In genomic region chr4:55321707-55322264, GRCh38 we compare ENCODE assay signal across 8 cellular contexts. TPM values are rescaled to one million over a fixed set of nuclear protein-coding genes. Genes with fewer than 3 reads are reported as not detected.
DNase-seq lines count a peak whose midpoint lies in the region; ATAC-seq and TF ChIP-seq lines count a peak whose summit lies in the region.

No MANE protein-coding gene starts in this region.

- H3K27ac ChIP-seq in Panc1 (ENCODE audit: low read length) (no peak overlapping the region), left ventricle myocardium inferior (replicated peaks) (no peak overlapping the region), gastrocnemius medialis (no peak overlapping the region)

- H3K27me3 ChIP-seq in Panc1 (ENCODE audit: control insufficient read depth, insufficient read depth, low read length) (no peaks in the 10 kb centered on the region), left ventricle myocardium inferior (ENCODE audit: low read depth) (no peaks in the 10 kb centered on the region), gastrocnemius medialis (no peaks in the 10 kb centered on the region)

- H3K4me3 ChIP-seq in Panc1 (ENCODE audit: low read depth in 2 of 2, low read length in 2 of 2) (no peak overlapping the region), left ventricle myocardium inferior (no peak overlapping the region), gastrocnemius medialis (no peak overlapping the region)

- POLR2A ChIA-PET in GM10248 (lab: Yijun Ruan, JAX), result no interaction called here
- POLR2A ChIA-PET in Panc1 (lab: Charles Lee), result no interaction called here
- POLR2A ChIA-PET in activated naive CD8-positive, alpha-beta T cell treated with anti-CD3 and anti-CD28 coated beads, Interleukin-2, amount 10 ng/mL, durations not matched to agents 7 days and 5 days (lab: Charles Lee), result no interaction called here

- CTCF ChIA-PET in GM10248 (lab: Yijun Ruan, JAX) (interaction anchor here (0.7 to 4.0 kb wide), 10 partner anchors 8 to 352 kb away, joined by 3 to 33 read pairs (median 6); partner anchors contain the start of gene SRD5A3), Panc1 (lab: Charles Lee) (interaction anchor here (0.7 to 0.9 kb wide), 2 partner anchors 270 to 351 kb away, joined by 3 to 5 read pairs; no protein-coding TSS in a partner anchor)

- no peaks in the 10 kb centered on the region for H3K9me3 Mint-ChIP-seq in activated naive CD8-positive, alpha-beta T cell treated with anti-CD3 and anti-CD28 coated beads, Interleukin-2, amount 10 ng/mL, durations not matched to agents 7 days and 5 days

- no peaks in the 10 kb centered on the region for H3K36me3 Mint-ChIP-seq in activated naive CD8-positive, alpha-beta T cell treated with anti-CD3 and anti-CD28 coated beads, Interleukin-2, amount 10 ng/mL, durations not matched to agents 7 days and 5 days

- H3K36me3 ChIP-seq in Panc1 (ENCODE audit: control insufficient read depth, insufficient read depth, low read length) (no peaks in the 10 kb centered on the region), left ventricle myocardium inferior (no peaks in the 10 kb centered on the region), gastrocnemius medialis (no peaks in the 10 kb centered on the region)

- in situ Hi-C loops in Panc1 (cut with HindIII; ENCODE audit: low pct_unique_long_range_greater_than_20kb, low sequenced_read_pairs), result no loop called here
- in situ Hi-C loops in gastrocnemius medialis (cut with MboI; ENCODE audit: low sequenced_read_pairs in 4 of 4), result loop anchor here in 3 of 4 donors (10.0 to 25.0 kb wide), 3 partner anchors 309 to 347 kb away; no protein-coding TSS in a partner anchor

- BruUV-seq in Panc1 (replicated peaks; lab: Mats Ljungman, UMichigan), result no TSS peak

- no peak overlapping the region for H3K27ac Mint-ChIP-seq in activated naive CD8-positive, alpha-beta T cell treated with anti-CD3 and anti-CD28 coated beads, Interleukin-2, amount 10 ng/mL, durations not matched to agents 7 days and 5 days

- H3K9me3 ChIP-seq in Panc1 (ENCODE audit: control insufficient read depth, insufficient read depth, low read depth, low read length) (no peaks in the 10 kb centered on the region), left ventricle myocardium inferior (replicated peaks) (no peaks in the 10 kb centered on the region), gastrocnemius medialis (no peaks in the 10 kb centered on the region)

- peaks cover 11% of the 10 kb centered on the region for H3K4me1 Mint-ChIP-seq in activated naive CD8-positive, alpha-beta T cell treated with anti-CD3 and anti-CD28 coated beads, Interleukin-2, amount 10 ng/mL, durations not matched to agents 7 days and 5 days

- no peak overlapping the region for H3K4me3 Mint-ChIP-seq in activated naive CD8-positive, alpha-beta T cell treated with anti-CD3 and anti-CD28 coated beads, Interleukin-2, amount 10 ng/mL, durations not matched to agents 7 days and 5 days

- H3K4me1 ChIP-seq in Panc1 (ENCODE audit: control insufficient read depth, insufficient read depth, low read length), result no peaks in the 10 kb centered on the region
- H3K4me1 ChIP-seq in left ventricle myocardium inferior, result peaks cover 20% of the 10 kb centered on the region
- H3K4me1 ChIP-seq in gastrocnemius medialis, result no peaks in the 10 kb centered on the region

- no peak for TF ChIP-seq POLR2A in gastrocnemius medialis (IDR thresholded peaks at IDR 0.05)

- intact Hi-C loops in Panc1 (cut with micrococcal nuclease; ENCODE audit: unreplicated experiment), result loop anchor here (1.0 kb wide), 1 partner anchor 350 kb away; no protein-coding TSS in a partner anchor
- intact Hi-C loops in left ventricle myocardium inferior (cut with micrococcal nuclease), result loop anchor here (5.0 to 10.0 kb wide), 2 partner anchors 324 to 347 kb away; no protein-coding TSS in a partner anchor
- intact Hi-C loops in gastrocnemius medialis (cut with DNase I; ENCODE audit: low total_unique reads), result loop anchor here (5.0 kb wide), 1 partner anchor 349 kb away; no protein-coding TSS in a partner anchor

- TF ChIP-seq CTCF in GM10248 (IDR thresholded peaks at IDR 0.05; ENCODE audit: control extremely low read depth, extremely low read depth, low read depth, missing control alignments), result peak; percentile 45
- peak; percentile 50; the same call in 1 of the 2 replicates for TF ChIP-seq CTCF in Panc1 (IDR thresholded peaks at IDR 0.05)
- TF ChIP-seq CTCF in left ventricle myocardium inferior (IDR thresholded peaks at IDR 0.05; ENCODE audit: borderline replicate concordance), result peak; percentile 77
- peak; percentile 14 to 53 (median 23) for TF ChIP-seq CTCF in gastrocnemius medialis (IDR thresholded peaks at IDR 0.05 in 4 of 5, conservative IDR thresholded peaks at IDR 0.05 in 1 of 5)

- no peaks in the 10 kb centered on the region for H3K27me3 Mint-ChIP-seq in activated naive CD8-positive, alpha-beta T cell treated with anti-CD3 and anti-CD28 coated beads, Interleukin-2, amount 10 ng/mL, durations not matched to agents 7 days and 5 days

- DNase-seq in GM10248 (ENCODE audit: extremely low spot score) (peak; percentile 25), LoVo (ENCODE audit: low spot score) (peak; percentile 68), Panc1 (ENCODE audit: low read depth, low spot score) (peak; percentile 39), left ventricle myocardium inferior (peak; percentile 28), gastrocnemius medialis (peak; percentile 7 to 37)
- DNase-seq in activated naive CD8-positive, alpha-beta T cell treated with anti-CD3 and anti-CD28 coated beads, Interleukin-2, amount 10 ng/mL, durations not matched to agents 7 days and 5 days, result no peak

- ATAC-seq in Panc1, result no peak
- peak; percentile 42 for ATAC-seq in activated naive CD8-positive, alpha-beta T cell treated with anti-CD3 and anti-CD28 coated beads, Interleukin-2, amount 10 ng/mL, durations not matched to agents 7 days and 5 days (ENCODE audit: low read depth)
- ATAC-seq in gastrocnemius medialis, result no peak
- no peak for ATAC-seq in HG02981 (IDR thresholded peaks at IDR 0.05; ENCODE audit: unreplicated experiment)
- no peak for ATAC-seq in GM19463 (IDR thresholded peaks at IDR 0.05; ENCODE audit: unreplicated experiment)

RNA-seq across cellular contexts. Expression of gene SRD5A3, which starts 24.3 kb away (rescaled TPM):
- 17.0 TPM for total RNA-seq in Panc1 (2021; ENCODE audit: unreplicated experiment)
- polyA plus RNA-seq in Panc1 (2012; ENCODE audit: insufficient read length), result 13.3 TPM
- 1 to 10 TPM; 5.9 to 6.0 TPM for total RNA-seq in activated naive CD8-positive, alpha-beta T cell treated with anti-CD3 and anti-CD28 coated beads, Interleukin-2, amount 10 ng/mL, durations not matched to agents 7 days and 5 days
- 6.8 TPM for total RNA-seq in left ventricle myocardium inferior
- total RNA-seq in gastrocnemius medialis, result 1 to 10 TPM; 2.4 to 7.6 (median 5.1) TPM

Comparison
In these comparisons a context has a peak if more than half of its experiments do, and no peak if none do; other contexts are left out.
1. CTCF ChIP-seq: peak in every context shown above with its lines; median percentile 77 in left ventricle myocardium inferior; 50 in Panc1; 45 in GM10248; 23 in gastrocnemius medialis.